Comparison of ENCODE assay signal across 9 cellular contexts in genomic region chr15:60004846-60005351, GRCh38. TPM values are rescaled to one million over a fixed set of nuclear protein-coding genes. Genes with fewer than 3 reads are reported as not detected.
DNase-seq lines count a peak whose midpoint lies in the region; ATAC-seq and TF ChIP-seq lines count a peak whose summit lies in the region.
"Had no signal": no experiment of that assay in that cellular context is flagged by ENCODE, and none has a peak within 500 bp of the region (broad histone marks: within the 10 kb centered on the region; RNA-seq: fewer than 3 reads in every experiment).

No MANE protein-coding gene starts in this region.

- no peak overlapping the region for H3K27ac ChIP-seq in BLaER1
- peak overlapping the region; percentile 25 for H3K27ac ChIP-seq in HUES48 (ENCODE audit: low read depth, low read length)
- H3K27ac ChIP-seq: right lobe of liver had no signal

- peaks cover 92% of the 10 kb centered on the region for H4K20me1 ChIP-seq in BLaER1

- no peak for ATAC-seq in naive B cell (ENCODE audit: low read depth in 2 of 2)
- no peak for ATAC-seq in GM19328 (IDR thresholded peaks at IDR 0.05; ENCODE audit: unreplicated experiment)

- peaks cover 84 to 87% (median 85%) of the 10 kb centered on the region in 3 donors for H3K27me3 Mint-ChIP-seq in naive B cell

- H3K4me2 ChIP-seq in BLaER1, result no peak overlapping the region

- H3K9ac ChIP-seq in BLaER1, result no peak overlapping the region
- H3K9ac ChIP-seq in HUES48 (ENCODE audit: low read depth, low read length), result no peak overlapping the region

- H3K4me3 ChIP-seq in BLaER1 (peak overlapping the region; percentile 63; the same call in 1 of the 2 replicates), HUES48 (ENCODE audit: low read depth, low read length) (peak overlapping the region; percentile 72), astrocyte of the cerebellum (ENCODE audit: low read depth, low read length) (peak overlapping the region; percentile 28)

- no peak for TF ChIP-seq CTCF in astrocyte of the cerebellum (IDR thresholded peaks at IDR 0.05; ENCODE audit: low read depth, low read length, missing control alignments)

- H3K36me3 ChIP-seq in BLaER1, result no peaks in the 10 kb centered on the region
- H3K36me3 ChIP-seq in HUES48 (ENCODE audit: control insufficient read depth, insufficient read depth, low read length), result no peaks in the 10 kb centered on the region
- H3K36me3 ChIP-seq: right lobe of liver had no signal

- peaks cover 20% of the 10 kb centered on the region for H3K4me1 ChIP-seq in BLaER1
- peaks cover 56% of the 10 kb centered on the region for H3K4me1 ChIP-seq in HUES48 (ENCODE audit: control insufficient read depth, insufficient read depth, low read length)

- peak overlapping the region in 5 of 6 donors; percentile 52 to 98 (median 63) for H3K27ac Mint-ChIP-seq in naive B cell

- H3K9me3 Mint-ChIP-seq in naive B cell, result peaks cover 8 to 32% (median 28%) of the 10 kb centered on the region in 7 donors

- in situ Hi-C loops in astrocyte of the cerebellum (cut with HindIII; ENCODE audit: low sequenced_read_pairs), result no loop called here

- DNase-seq in astrocyte of the cerebellum (ENCODE audit: low read depth) (no peak), naive B cell (no peak), HuH-7 (ENCODE audit: low spot score) (no peak), SHP77 (lab: John Stamatoyannopoulos, UW) (no peak), HK-2 (ENCODE audit: unreplicated experiment) (no peak)

- H3K4me1 Mint-ChIP-seq in naive B cell, result peaks cover 31 to 34% (median 34%) of the 10 kb centered on the region in 3 donors

- H3K4me3 Mint-ChIP-seq in naive B cell, result peak overlapping the region; percentile 82 to 95 (median 88)

- peaks cover 100% of the 10 kb centered on the region for H3K27me3 ChIP-seq in BLaER1
- peaks cover 63% of the 10 kb centered on the region for H3K27me3 ChIP-seq in HUES48 (ENCODE audit: control insufficient read depth, insufficient read depth, low read length)

- H3K9me3 ChIP-seq in BLaER1 (peaks cover 28% of the 10 kb centered on the region), HUES48 (ENCODE audit: control insufficient read depth, insufficient read depth, low read length) (no peaks in the 10 kb centered on the region)
- H3K9me3 ChIP-seq: right lobe of liver had no signal

- H3K36me3 Mint-ChIP-seq in naive B cell, result peaks cover 0 to 38% of the 10 kb centered on the region in 2 donors

RNA-seq across cellular contexts. Expression of gene FOXB1, which starts 0.8 kb away (rescaled TPM):
- polyA plus RNA-seq in naive B cell (ENCODE audit: low read depth in 6 of 6), result not detected
